19 cellular contexts compared by ENCODE assay signal in genomic region chr5:10747678-10748622, GRCh38. TPM values are rescaled to one million over a fixed set of nuclear protein-coding genes. Genes with fewer than 3 reads are reported as not detected.
DNase-seq lines count a peak whose midpoint lies in the region; ATAC-seq and TF ChIP-seq lines count a peak whose summit lies in the region.
"Had no signal": no experiment of that assay in that cellular context is flagged by ENCODE, and none has a peak within 500 bp of the region (broad histone marks: within the 10 kb centered on the region; RNA-seq: fewer than 3 reads in every experiment).

No MANE protein-coding gene starts in this region.

- 89 to 91% methylated on average over 4 to 9 of the region's 9 CpGs for WGBS in endodermal cell (ENCODE audit: insufficient coverage in 1 of 2, insufficient read length in 1 of 2), 2 experiments
- WGBS in mesendoderm (ENCODE audit: extremely low coverage, insufficient coverage, low lambda C conversion rate) = no CpG with 5 or more reads among the region's 9 CpGs

- H3K27me3 ChIP-seq in endodermal cell (ENCODE audit: control insufficient read depth, insufficient read depth, low read length, poor library complexity, severe bottlenecking) = no peaks in the 10 kb centered on the region
- H3K27me3 ChIP-seq in mesendoderm (ENCODE audit: insufficient read depth, low read length, poor library complexity) = no peaks in the 10 kb centered on the region
- H3K27me3 ChIP-seq: dorsolateral prefrontal cortex had no signal

- peak overlapping the region; percentile 10 for H3K27ac Mint-ChIP-seq in endodermal cell
- H3K27ac Mint-ChIP-seq: HFFc6; stimulated activated naive CD8-positive, alpha-beta T cell treated with anti-CD3 and anti-CD28 coated beads, Interleukin-15, Interleukin-2, amounts not matched to agents 100 ng/mL and 50 ng/mL, for 24 hours had no signal

- no peak overlapping the region for H3K4me3 ChIP-seq in endodermal cell (ENCODE audit: low read length)
- H3K4me3 ChIP-seq in mesendoderm (ENCODE audit: low read length) = no peak overlapping the region
- H3K4me3 ChIP-seq: dorsolateral prefrontal cortex, psoas muscle had no signal

- H2BK15ac ChIP-seq in mesendoderm (replicated peaks; ENCODE audit: low read depth) = no peak overlapping the region

- H3K9me3 ChIP-seq in endodermal cell (ENCODE audit: control insufficient read depth, low read length) = peaks cover 3% of the 10 kb centered on the region
- H3K9me3 ChIP-seq: psoas muscle had no signal

- peaks cover 2% of the 10 kb centered on the region for H3K79me2 ChIP-seq in mesendoderm (ENCODE audit: control insufficient read depth, insufficient read depth, low read length)

- no peak overlapping the region for H3K27ac ChIP-seq in endodermal cell (ENCODE audit: low read depth, low read length)
- H3K27ac ChIP-seq in mesendoderm (ENCODE audit: low read depth, low read length) = no peak overlapping the region
- H3K27ac ChIP-seq: dorsolateral prefrontal cortex, psoas muscle had no signal

- no peak overlapping the region for H3K4ac ChIP-seq in mesendoderm (ENCODE audit: low read depth, low read length)

- no peak overlapping the region for H3K56ac ChIP-seq in mesendoderm (ENCODE audit: low read length)

- no peak for DNase-seq in endodermal cell
- DNase-seq in sciatic nerve (ENCODE audit: low spot score) = no peak
- no peak for DNase-seq in NCI-H1436 (lab: John Stamatoyannopoulos, UW)
- DNase-seq in SIG-M5 (lab: John Stamatoyannopoulos, UW) = no peak
- DNase-seq in mesendoderm = no peak
- no peak for DNase-seq in putamen (ENCODE audit: low spot score)
- DNase-seq: activated CD8-positive, alpha-beta memory T cell treated with anti-CD3 and anti-CD28 coated beads for 24 hours; activated gamma-delta T cell; C1 segment of cervical spinal cord; dorsolateral prefrontal cortex; HFFc6; NCI-H1930; NCI-H748 treated with DMSO at 0.1 percent for 48 hours; psoas muscle; SHP77; stimulated activated CD4-positive, alpha-beta T cell treated with anti-CD3 and anti-CD28 coated beads, Interleukin-4, amount 100 ng/mL, for 1 hour had no signal

- H2BK120ac ChIP-seq in mesendoderm (ENCODE audit: low read depth, low read length) = no peak overlapping the region

- intact Hi-C loops in sciatic nerve (cut with DNase I) = no loop called here

- H3K18ac ChIP-seq in mesendoderm (ENCODE audit: low read length) = no peak overlapping the region

- no peak overlapping the region for H3K9ac ChIP-seq in endodermal cell (ENCODE audit: extremely low read depth, low read length, poor library complexity, severe bottlenecking)
- H3K9ac ChIP-seq in mesendoderm (ENCODE audit: low read length) = no peak overlapping the region

- TF ChIP-seq CTCF in endodermal cell (conservative IDR thresholded peaks at IDR 0.05) = no peak

- peaks cover 2% of the 10 kb centered on the region for H3K79me1 ChIP-seq in mesendoderm (ENCODE audit: low read length)

- H3K4me1 ChIP-seq in endodermal cell (ENCODE audit: control insufficient read depth, insufficient read depth, low read length) (peaks cover 3% of the 10 kb centered on the region), mesendoderm (ENCODE audit: control insufficient read depth, low read depth, low read length) (no peaks in the 10 kb centered on the region)
- H3K4me1 ChIP-seq: psoas muscle had no signal

- H3K23ac ChIP-seq in mesendoderm (ENCODE audit: low read length) = no peak overlapping the region

- no peaks in the 10 kb centered on the region for H3K27me3 Mint-ChIP-seq in endodermal cell (ENCODE audit: insufficient read depth)
- H3K27me3 Mint-ChIP-seq: stimulated activated naive CD8-positive, alpha-beta T cell treated with anti-CD3 and anti-CD28 coated beads, Interleukin-15, Interleukin-2, amounts not matched to agents 100 ng/mL and 50 ng/mL, for 24 hours had no signal

- H4K5ac ChIP-seq in mesendoderm (ENCODE audit: low read length) = no peak overlapping the region

- ATAC-seq in GM19023 (IDR thresholded peaks at IDR 0.05; ENCODE audit: unreplicated experiment) (peak; percentile 57), HG02981 (IDR thresholded peaks at IDR 0.05; ENCODE audit: unreplicated experiment) (peak; percentile 67), sciatic nerve (peak; percentile 27)
- ATAC-seq: psoas muscle had no signal

- H3K9me3 Mint-ChIP-seq in endodermal cell = peaks cover 4% of the 10 kb centered on the region
- H3K9me3 Mint-ChIP-seq: HFFc6; stimulated activated naive CD8-positive, alpha-beta T cell treated with anti-CD3 and anti-CD28 coated beads, Interleukin-15, Interleukin-2, amounts not matched to agents 100 ng/mL and 50 ng/mL, for 24 hours had no signal

- H2BK5ac ChIP-seq in mesendoderm (ENCODE audit: low read length) = no peak overlapping the region

- peaks cover 69% of the 10 kb centered on the region for H3K36me3 Mint-ChIP-seq in endodermal cell (ENCODE audit: low read depth)

- no peak overlapping the region for H3K4me2 ChIP-seq in mesendoderm (ENCODE audit: low read length)

- H3K4me1 Mint-ChIP-seq in endodermal cell = peaks cover 9% of the 10 kb centered on the region

- H3K36me3 ChIP-seq in endodermal cell (ENCODE audit: control insufficient read depth, insufficient read depth, low read length) = peaks cover 62% of the 10 kb centered on the region
- peaks cover 2% of the 10 kb centered on the region for H3K36me3 ChIP-seq in mesendoderm (ENCODE audit: control insufficient read depth, insufficient read depth, low read length)

- H4K8ac ChIP-seq in mesendoderm (ENCODE audit: low read depth, low read length) = no peak overlapping the region

- no peak overlapping the region for H2AK5ac ChIP-seq in mesendoderm (ENCODE audit: low read length)

- no peak overlapping the region for H3K4me3 Mint-ChIP-seq in endodermal cell
- H3K4me3 Mint-ChIP-seq: HFFc6; stimulated activated naive CD8-positive, alpha-beta T cell treated with anti-CD3 and anti-CD28 coated beads, Interleukin-15, Interleukin-2, amounts not matched to agents 100 ng/mL and 50 ng/mL, for 24 hours had no signal

RNA-seq across cellular contexts. Expression of gene DAP, which starts 13.1 kb away (rescaled TPM):
- 100 to 1,000 TPM in 1 of 2 donors, 10 to 100 TPM in 1; 77.7 to 106 TPM for total RNA-seq in endodermal cell
- polyA plus RNA-seq in endodermal cell (2013, experiment 1 of 2) = 88.4 TPM
- polyA plus RNA-seq in endodermal cell (2013, experiment 2 of 2) = 88.4 TPM
- total RNA-seq in sciatic nerve = 65.4 TPM
- polyA plus RNA-seq in mesendoderm (2013, experiment 1 of 2) = 41.4 TPM
- 42.1 TPM for polyA plus RNA-seq in mesendoderm (2013, experiment 2 of 2)
